8 cellular contexts compared by ENCODE assay signal in genomic region chr1:162790303-162790984, GRCh38. TPM values are rescaled to one million over a fixed set of nuclear protein-coding genes. Genes with fewer than 3 reads are reported as not detected.
DNase-seq lines count a peak whose midpoint lies in the region; ATAC-seq and TF ChIP-seq lines count a peak whose summit lies in the region.
"Not testable (repeated sequence)": the region's sequence is repeated elsewhere in the genome, so short reads cannot be mapped to it uniquely, and the experiment has no call there.

A gene with protein sequence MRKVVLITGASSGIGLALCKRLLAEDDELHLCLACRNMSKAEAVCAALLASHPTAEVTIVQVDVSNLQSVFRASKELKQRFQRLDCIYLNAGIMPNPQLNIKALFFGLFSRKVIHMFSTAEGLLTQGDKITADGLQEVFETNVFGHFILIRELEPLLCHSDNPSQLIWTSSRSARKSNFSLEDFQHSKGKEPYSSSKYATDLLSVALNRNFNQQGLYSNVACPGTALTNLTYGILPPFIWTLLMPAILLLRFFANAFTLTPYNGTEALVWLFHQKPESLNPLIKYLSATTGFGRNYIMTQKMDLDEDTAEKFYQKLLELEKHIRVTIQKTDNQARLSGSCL (plus strand): TSS chr1:162790702. CDS start chr1:162790801, 99 bp downstream.

- DNase-seq in DMS153 (lab: John Stamatoyannopoulos, UW) (peak; percentile 94), PC-3 (peak; percentile 80), activated T-cell treated with anti-CD3 and anti-CD28 coated beads for 4 hours (peak; percentile 46), mucosa of gallbladder (ENCODE audit: low spot score) (peak; percentile 83)
- DNase-seq in Jurkat, Clone E6-1 (ENCODE audit: low read depth, low spot score) = peak; percentile 83
- not testable (repeated sequence) for DNase-seq in epithelial cell of proximal tubule (ENCODE audit: low read depth)
- peak; percentile 50 for DNase-seq in stimulated activated CD8-positive, alpha-beta memory T cell treated with anti-CD3 and anti-CD28 coated beads, Interleukin-4, amount 100 ng/mL, for 24 hours (ENCODE audit: low read depth)

- H3K9me3 ChIP-seq in PC-3 (ENCODE audit: low read length) = not testable (repeated sequence)

- not testable (repeated sequence) for H3K9me2 ChIP-seq in PC-3 (replicated peaks; ENCODE audit: low read length)

- POLR2A ChIA-PET in PC-3 (lab: Charles Lee; ENCODE audit: unreplicated experiment) = not testable (repeated sequence)

- intact Hi-C loops in PC-3 (cut with micrococcal nuclease) = loop anchor here (10.0 kb wide), 1 partner anchor 96 kb away; no protein-coding TSS in a partner anchor

- peak within 1 kb of the TSS; percentile 86 for H2AFZ ChIP-seq in PC-3 (ENCODE audit: low read length)

- not testable (repeated sequence) for H3K4me1 ChIP-seq in PC-3 (ENCODE audit: insufficient read depth, low read length)

- H3K27ac ChIP-seq in PC-3 (ENCODE audit: low read length) = peak within 1 kb of the TSS; percentile 41

- not testable (repeated sequence) for H3F3A ChIP-seq in PC-3 (ENCODE audit: low read length, unreplicated experiment)

- not testable (repeated sequence) for H4K20me1 ChIP-seq in PC-3 (ENCODE audit: low read length)

- H3K4me2 ChIP-seq in PC-3 (ENCODE audit: low read length) = peak within 1 kb of the TSS; percentile 79

- not testable (repeated sequence) for BruUV-seq in PC-3 (replicated peaks; lab: Mats Ljungman, UMichigan)

- TF ChIP-seq CTCF in PC-3 (conservative IDR thresholded peaks at IDR 0.05; ENCODE audit: low read depth, low read length); epithelial cell of proximal tubule (conservative IDR thresholded peaks at IDR 0.05; ENCODE audit: low read depth, low read length): not testable (repeated sequence)

- H3K36me3 ChIP-seq in PC-3 (ENCODE audit: low read depth, low read length) = not testable (repeated sequence)

- not testable (repeated sequence) for H3K27me3 ChIP-seq in PC-3 (ENCODE audit: low read length)

- peak within 1 kb of the TSS; percentile 62 for H3K9ac ChIP-seq in PC-3 (ENCODE audit: low read length)

- H3K79me2 ChIP-seq in PC-3 (ENCODE audit: low read length) = not testable (repeated sequence)

- CTCF ChIA-PET in PC-3 (lab: Charles Lee) = not testable (repeated sequence)

- ATAC-seq in GM21717 (IDR thresholded peaks at IDR 0.05; ENCODE audit: unreplicated experiment) (peak; percentile 100), PC-3 (peak; percentile 99)

- H3K4me3 ChIP-seq in Jurkat, Clone E6-1 (ENCODE audit: low read length) = peak within 1 kb of the TSS; percentile 56
- peak within 1 kb of the TSS; percentile 69 for H3K4me3 ChIP-seq in PC-3 (ENCODE audit: low read length)
- H3K4me3 ChIP-seq in epithelial cell of proximal tubule (ENCODE audit: low read depth, low read length) = peak within 1 kb of the TSS; percentile 53

RNA-seq across cellular contexts. Expression of the gene that starts here (rescaled TPM):
- polyA plus RNA-seq in Jurkat, Clone E6-1 (2012; ENCODE audit: insufficient read depth, insufficient read length) = 24.2 TPM
- 21.5 and 28.4 TPM in 2 replicates for total RNA-seq in PC-3 (2014; rRNA removed)
- total RNA-seq in epithelial cell of proximal tubule = 11.6 and 39.9 TPM in 2 replicates
- total RNA-seq in mucosa of gallbladder = 34.0 TPM
